9 cellular contexts compared by ENCODE assay signal in genomic region chr10:62638062-62638477, GRCh38.
DNase-seq lines count a peak whose midpoint lies in the region; ATAC-seq and TF ChIP-seq lines count a peak whose summit lies in the region.
"Had no signal": no experiment of that assay in that cellular context is flagged by ENCODE, and none has a peak within 500 bp of the region (broad histone marks: within the 10 kb centered on the region; RNA-seq: fewer than 3 reads in every experiment).

No MANE protein-coding gene starts in this region.

- intact Hi-C loops in IMR-90 (cut with micrococcal nuclease), result no loop called here

- H3K56ac ChIP-seq in IMR-90 (ENCODE audit: extremely low read depth, insufficient read depth, low read length), result no peak overlapping the region

- no peak overlapping the region for H2BK20ac ChIP-seq in IMR-90 (ENCODE audit: low read depth, low read length)

- POLR2A ChIA-PET in IMR-90 (lab: Charles Lee; ENCODE audit: unreplicated experiment), result no interaction called here

- DNase-seq in AG10803 (ENCODE audit: low read depth) (peak; percentile 29), IMR-90 (peak; percentile 19), fibroblast of mammary gland (ENCODE audit: low read depth) (peak; percentile 29), thoracic aorta (ENCODE audit: low spot score) (no peak), anterior cingulate cortex (lab: John Stamatoyannopoulos, UW) (no peak), NCI-H1105 treated with DMSO at 0.1 percent for 48 hours (lab: John Stamatoyannopoulos, UW) (no peak)
- DNase-seq in activated naive CD4-positive, alpha-beta T cell treated with anti-CD3 and anti-CD28 coated beads, Interleukin-2, amount 50 U/mL, for 72 hours (ENCODE audit: low spot score in 2 of 2), result no peak

- H3K23ac ChIP-seq in IMR-90 (ENCODE audit: low read depth, low read length), result 0 out of 2 replicates have a peak overlapping the region, but pooled peaks have one; percentile 35

- H4K8ac ChIP-seq in IMR-90 (ENCODE audit: low read depth in 2 of 2, low read length in 2 of 2), result peak overlapping the region in 1 of 2 experiments; percentile 58; a peak in 2 of 4 replicates

- TF ChIP-seq CTCF in AG10803 (conservative IDR thresholded peaks at IDR 0.05; ENCODE audit: low read length) (no peak), IMR-90 (conservative IDR thresholded peaks at IDR 0.05; ENCODE audit: low read depth, low read length) (no peak), fibroblast of mammary gland (conservative IDR thresholded peaks at IDR 0.05; ENCODE audit: control insufficient read depth, insufficient read depth, low read depth, low read length) (no peak), thoracic aorta (IDR thresholded peaks at IDR 0.05) (no peak)

- no peak overlapping the region for H2AK9ac ChIP-seq in IMR-90 (replicated peaks; ENCODE audit: low read depth, low read length, poor library complexity)

- no peak overlapping the region for H3K27ac ChIP-seq in IMR-90 (ENCODE audit: insufficient read depth, low read length)
- peak overlapping the region in 1 of 2 donors; percentile 44 for H3K27ac ChIP-seq in thoracic aorta

- CTCF ChIA-PET in IMR-90 (lab: Yijun Ruan, JAX), result interaction anchor here (0.6 to 0.7 kb wide), 2 partner anchors 282 to 1084 kb away, joined by 3 read pairs; no protein-coding TSS in a partner anchor

- peak; percentile 33 for ATAC-seq in GM21367 (IDR thresholded peaks at IDR 0.05; ENCODE audit: unreplicated experiment)
- ATAC-seq in IMR-90 (ENCODE audit: low read depth), result no peak
- no peak for ATAC-seq in thoracic aorta (ENCODE audit: insufficient number of reproducible peaks, low FRiP score, low read depth)
- no peak for ATAC-seq in activated naive CD4-positive, alpha-beta T cell treated with anti-CD3 and anti-CD28 coated beads, Interleukin-2, amount 50 U/mL, for 72 hours

- H3K9me3 ChIP-seq in IMR-90 (ENCODE audit: control insufficient read depth, insufficient read depth, low read length), result no peaks in the 10 kb centered on the region
- H3K9me3 ChIP-seq in thoracic aorta, result no peaks in the 10 kb centered on the region
- H3K9me3 ChIP-seq: ovary had no signal

- no peaks in the 10 kb centered on the region; the same call in 1 of the 2 replicates for H3K9me1 ChIP-seq in IMR-90 (ENCODE audit: insufficient read depth, low read length)

- H4K20me1 ChIP-seq in IMR-90 (ENCODE audit: insufficient read depth, low read length), result no peaks in the 10 kb centered on the region

- H4K91ac ChIP-seq in IMR-90 (ENCODE audit: insufficient read depth, low read depth, low read length), result no peak overlapping the region

- no peak for TF ChIP-seq POLR2A in IMR-90 (IDR thresholded peaks at IDR 0.05; ENCODE audit: low read depth, low read length)

- dilution Hi-C loops in IMR-90 (cut with HindIII; ENCODE audit: low sequenced_read_pairs, unreplicated experiment), result no loop called here

- peak overlapping the region in 1 of 2 donors; percentile 31 for H3K27ac Mint-ChIP-seq in activated naive CD4-positive, alpha-beta T cell treated with anti-CD3 and anti-CD28 coated beads, Interleukin-2, amount 50 U/mL, for 72 hours

- H3K4ac ChIP-seq in IMR-90 (ENCODE audit: low read depth, low read length), result peak overlapping the region; percentile 13; the same call in 1 of the 2 replicates

- H2AFZ ChIP-seq in IMR-90 (replicated peaks; ENCODE audit: low read length, poor library complexity), result peak overlapping the region; percentile 69

- peaks cover 4% of the 10 kb centered on the region; the same call in 1 of the 2 replicates for H3K4me1 ChIP-seq in IMR-90 (ENCODE audit: control insufficient read depth, insufficient read depth, low read length)
- peaks cover 3 to 4% of the 10 kb centered on the region in 2 donors for H3K4me1 ChIP-seq in thoracic aorta (ENCODE audit: control insufficient read depth in 1 of 2, low read depth in 2 of 2)

- no TSS peak for BruUV-seq in IMR-90 (replicated peaks; lab: Mats Ljungman, UMichigan)

- H3K36me3 ChIP-seq in IMR-90 (ENCODE audit: control insufficient read depth, insufficient read depth, low read length) (no peaks in the 10 kb centered on the region), thoracic aorta (no peaks in the 10 kb centered on the region)
- H3K36me3 ChIP-seq: ovary had no signal

- no peak overlapping the region; the same call in 1 of the 2 replicates for H4K5ac ChIP-seq in IMR-90 (ENCODE audit: low read depth, low read length)

- no peak overlapping the region for H3K9ac ChIP-seq in IMR-90 (ENCODE audit: low read depth, low read length)

- H3K4me3 ChIP-seq in AG10803 (ENCODE audit: low read length) (no peak overlapping the region), IMR-90 (ENCODE audit: insufficient read depth, low read depth, low read length) (no peak overlapping the region), fibroblast of mammary gland (ENCODE audit: control insufficient read depth, low read depth, low read length) (no peak overlapping the region), thoracic aorta (peak overlapping the region; percentile 55)
- H3K4me3 ChIP-seq: ovary had no signal

- H2BK15ac ChIP-seq in IMR-90 (ENCODE audit: low read depth, low read length), result no peak overlapping the region

- no peak for TF ChIP-seq RAD21 in IMR-90 (IDR thresholded peaks at IDR 0.05; ENCODE audit: low read length)

- no peaks in the 10 kb centered on the region for H3K9me3 Mint-ChIP-seq in activated naive CD4-positive, alpha-beta T cell treated with anti-CD3 and anti-CD28 coated beads, Interleukin-2, amount 50 U/mL, for 72 hours

- H3K79me1 ChIP-seq in IMR-90 (ENCODE audit: low read depth in 1 of 2, low read length in 2 of 2), result no peaks in the 10 kb centered on the region

- WGBS in IMR-90 (ENCODE audit: extremely low coverage in 2 of 2, insufficient read length in 1 of 2), 2 experiments, result no CpG with 5 or more reads among the region's 7 CpGs

- peaks cover 0 to 4% of the 10 kb centered on the region in 2 donors for H3K36me3 Mint-ChIP-seq in activated naive CD4-positive, alpha-beta T cell treated with anti-CD3 and anti-CD28 coated beads, Interleukin-2, amount 50 U/mL, for 72 hours

- no peak overlapping the region for H2AK5ac ChIP-seq in IMR-90 (ENCODE audit: low read depth, low read length)

- no peaks in the 10 kb centered on the region for H3K27me3 ChIP-seq in IMR-90 (ENCODE audit: control insufficient read depth, insufficient read depth, low read length)
- H3K27me3 ChIP-seq in thoracic aorta (replicated peaks; ENCODE audit: insufficient read depth), result no peaks in the 10 kb centered on the region
- H3K27me3 ChIP-seq: ovary had no signal

- peak overlapping the region; percentile 27 for H2BK5ac ChIP-seq in IMR-90 (ENCODE audit: low read depth, low read length, poor library complexity, severe bottlenecking)

- H3K14ac ChIP-seq in IMR-90 (replicated peaks; ENCODE audit: low read depth, low read length), result no peak overlapping the region

- peak overlapping the region; percentile 24; the same call in 1 of the 2 replicates for H2BK120ac ChIP-seq in IMR-90 (ENCODE audit: low read depth, low read length)

- H3K4me2 ChIP-seq in IMR-90 (ENCODE audit: low read depth, low read length), result peak overlapping the region; percentile 92

- H3K18ac ChIP-seq in IMR-90 (ENCODE audit: low read depth, low read length), result no peak overlapping the region

- in situ Hi-C loops in IMR-90 (cut with MboI; ENCODE audit: low sequenced_read_pairs), result no loop called here

TF ChIP-seq in IMR-90, 13 proteins besides CTCF, POLR2A, EP300 and RAD21:
- TF ChIP-seq CEBPB (IDR thresholded peaks at IDR 0.05; ENCODE audit: low read depth, low read length), result 0 out of 2 replicates have a peak, but pooled peaks have one; percentile 31
- TF ChIP-seq ELK1 (IDR thresholded peaks at IDR 0.05; ENCODE audit: borderline replicate concordance, low read depth, low read length), result no peak
- TF ChIP-seq BHLHE40 (IDR thresholded peaks at IDR 0.05; ENCODE audit: low read depth, low read length), result peak; percentile 67
- no peak for TF ChIP-seq FOS (IDR thresholded peaks at IDR 0.05; ENCODE audit: low read depth, low read length)

Comparison
In these comparisons a context has a peak if more than half of its experiments do, and no peak if none do; other contexts are left out.
1. DNase-seq: peak in AG10803 (single experiment), IMR-90 (single experiment) and fibroblast of mammary gland (single experiment); none in thoracic aorta (single experiment), anterior cingulate cortex (0 of 58), NCI-H1105 treated with DMSO at 0.1 percent for 48 hours (single experiment) and activated naive CD4-positive, alpha-beta T cell treated with anti-CD3 and anti-CD28 coated beads, Interleukin-2, amount 50 U/mL, for 72 hours (0 of 2).